29 cellular contexts compared by ENCODE assay signal in genomic region chr4:73822812-73823480, GRCh38. TPM values are rescaled to one million over a fixed set of nuclear protein-coding genes. Genes with fewer than 3 reads are reported as not detected.
DNase-seq lines count a peak whose midpoint lies in the region; ATAC-seq and TF ChIP-seq lines count a peak whose summit lies in the region.
"Had no signal": no experiment of that assay in that cellular context is flagged by ENCODE, and none has a peak within 500 bp of the region (broad histone marks: within the 10 kb centered on the region; RNA-seq: fewer than 3 reads in every experiment).

No MANE protein-coding gene starts in this region.

- H3K27me3 Mint-ChIP-seq in Calu3 (ENCODE audit: unreplicated experiment): no peaks in the 10 kb centered on the region

- H3K4me3 Mint-ChIP-seq in Calu3 (ENCODE audit: low read depth, unreplicated experiment): no peak overlapping the region
- H3K4me3 Mint-ChIP-seq: neural progenitor cell had no signal

- BruUV-seq in Calu3 (replicated peaks; lab: Mats Ljungman, UMichigan): no TSS peak

- no peak for ATAC-seq in GM21529 (IDR thresholded peaks at IDR 0.05; ENCODE audit: unreplicated experiment)

- H3K36me3 Mint-ChIP-seq in Calu3 (ENCODE audit: insufficient read depth, unreplicated experiment): no peaks in the 10 kb centered on the region
- H3K36me3 Mint-ChIP-seq: neural progenitor cell had no signal

- no peak overlapping the region for H3K4me3 ChIP-seq in choroid plexus epithelial cell (ENCODE audit: low read depth, low read length)
- H3K4me3 ChIP-seq: ascending aorta; BLaER1 treated with 17β-estradiol and CSF1 and Interleukin-3, amounts not matched to agents 10 nM and 100 nM; coronary artery; neural progenitor cell; right atrium auricular region; SJCRH30; thyroid gland; vagina had no signal

- DNase-seq in Calu3 (no peak), OCI-M1 (lab: John Stamatoyannopoulos, UW) (peak; percentile 14), choroid plexus epithelial cell (ENCODE audit: low read depth) (peak; percentile 29), pons (ENCODE audit: low spot score) (peak; percentile 35), NK-92 (lab: John Stamatoyannopoulos, UW; ENCODE audit: unreplicated experiment) (no peak), LoVo (ENCODE audit: low spot score) (no peak)
- DNase-seq: activated CD4-positive, alpha-beta T cell treated with anti-CD3 and anti-CD28 coated beads, Interleukin-2, amount 50 U/mL, for 48 hours; activated T-cell treated with anti-CD3 and anti-CD28 coated beads, Interleukin-2, amount 50 U/mL, for 48 hours; DND-41; effector memory CD4-positive, alpha-beta T cell; glutamatergic neuron; mesendoderm; NCI-H146; posterior cingulate gyrus; SJCRH30; stimulated activated CD4-positive, alpha-beta T cell treated with anti-CD3 and anti-CD28 coated beads, Interleukin-4, amount 100 ng/mL, for 1 hour; T-helper 1 cell; thyroid gland had no signal

- TF ChIP-seq CTCF in Calu3 (IDR thresholded peaks at IDR 0.05; ENCODE audit: unreplicated experiment) (no peak), choroid plexus epithelial cell (conservative IDR thresholded peaks at IDR 0.05; ENCODE audit: low read depth, low read length) (no peak)

- peaks cover 6% of the 10 kb centered on the region for H3K9me3 Mint-ChIP-seq in Calu3 (ENCODE audit: low read depth, unreplicated experiment)

- intact Hi-C loops in Calu3 (cut with micrococcal nuclease; ENCODE audit: unreplicated experiment): no loop called here

- peak overlapping the region; percentile 15 for H3K27ac Mint-ChIP-seq in Calu3 (ENCODE audit: unreplicated experiment)
- H3K27ac Mint-ChIP-seq: neural progenitor cell had no signal

- CTCF ChIA-PET in Calu3 (lab: Charles Lee): interaction anchor here (0.7 kb wide), 1 partner anchor 983 kb away, joined by 7 read pairs; no protein-coding TSS in a partner anchor

- H3K4me1 Mint-ChIP-seq in Calu3 (ENCODE audit: low read depth, unreplicated experiment): peaks cover 28% of the 10 kb centered on the region
- H3K4me1 Mint-ChIP-seq: neural progenitor cell had no signal

RNA-seq across cellular contexts. Expression of gene CXCL6, which starts 13.5 kb away (rescaled TPM):
- total RNA-seq in Calu3 (2022): 48.2 and 91.0 TPM in 2 replicates
- total RNA-seq: ascending aorta, HT1080, SJCRH30, thyroid gland had no signal

RNA-seq across cellular contexts. Expression of gene PF4V1, which starts 30.1 kb away (rescaled TPM):
- not detected in 2 replicates for total RNA-seq in Calu3 (2022)
- total RNA-seq: ascending aorta, cardiac septum, epithelial cell of proximal tubule, H1, HT1080, right atrium auricular region, SJCRH30, thyroid gland, vagina had no signal

RNA-seq across cellular contexts. Expression of gene CXCL1, which starts 46.2 kb away (rescaled TPM):
- 212 and 414 TPM in 2 replicates for total RNA-seq in Calu3 (2022)
- total RNA-seq: HT1080, SJCRH30 had no signal

Comparison
In these comparisons a context has a peak if more than half of its experiments do, and no peak if none do; other contexts are left out.
1. DNase-seq: peak in OCI-M1 (single experiment), choroid plexus epithelial cell (single experiment) and pons (single experiment); none in Calu3 (single experiment), NK-92 (single experiment) and LoVo (single experiment).